Comparison of ENCODE assay signal across 13 cellular contexts in the genomic region with DNA sequence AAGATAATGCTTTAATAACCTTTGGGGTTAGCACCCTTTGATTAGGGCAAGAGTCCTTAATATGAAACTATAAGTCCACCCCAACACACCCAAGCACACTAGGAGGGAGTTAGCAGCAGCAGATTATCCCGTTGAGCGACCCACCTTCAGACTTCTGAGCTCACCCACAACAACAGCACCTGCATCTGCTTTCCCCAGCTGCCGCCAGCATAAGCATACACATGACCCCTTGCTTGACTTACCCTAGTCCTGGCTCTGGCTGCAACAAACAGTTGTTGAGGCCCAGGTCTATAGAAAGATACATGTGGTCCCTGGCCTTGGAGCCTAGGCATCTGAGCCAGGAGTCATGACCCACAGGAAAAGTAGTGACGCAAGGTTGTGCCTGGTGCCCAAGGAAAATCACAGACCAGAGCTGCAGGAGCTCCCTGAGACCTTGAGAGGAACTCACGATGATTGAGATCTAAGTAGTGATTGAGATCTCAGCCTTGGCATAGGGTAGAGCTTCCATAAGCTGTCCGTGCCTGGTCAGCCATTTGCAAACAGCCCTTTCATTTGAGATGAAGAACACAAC. TPM values are rescaled to one million over a fixed set of nuclear protein-coding genes. Genes with fewer than 3 reads are reported as not detected.
DNase-seq lines count a peak whose midpoint lies in the region; ATAC-seq and TF ChIP-seq lines count a peak whose summit lies in the region.
"Had no signal": no experiment of that assay in that cellular context is flagged by ENCODE, and none has a peak within 500 bp of the region (broad histone marks: within the 10 kb centered on the region; RNA-seq: fewer than 3 reads in every experiment).

No MANE protein-coding gene starts in this region.

- no peaks in the 10 kb centered on the region for H3K9me3 ChIP-seq in CD8-positive, alpha-beta memory T cell (ENCODE audit: low read length)
- H3K9me3 ChIP-seq in OCI-LY7 (ENCODE audit: low read length) (no peaks in the 10 kb centered on the region), duodenal mucosa (ENCODE audit: control insufficient read depth in 1 of 2, low read length in 2 of 2) (no peaks in the 10 kb centered on the region)
- H3K9me3 ChIP-seq: SK-N-SH had no signal

- no peak for DNase-seq in CD8-positive, alpha-beta memory T cell
- peak; percentile 83 for DNase-seq in OCI-LY7 (ENCODE audit: low spot score)
- no peak for DNase-seq in ACHN
- no peak for DNase-seq in left colon
- no peak for DNase-seq in NCI-H2081 treated with DMSO at 0.1 percent for 48 hours (lab: John Stamatoyannopoulos, UW)
- DNase-seq: erythroblast; SK-N-SH; stimulated activated CD4-positive, alpha-beta T cell treated with anti-CD3 and anti-CD28 coated beads, Interleukin-1b, Interleukin-23, amount 100 ng/mL, for 48 hours had no signal

- no peak for ATAC-seq in GM18907 (IDR thresholded peaks at IDR 0.05; ENCODE audit: unreplicated experiment)
- no peak for ATAC-seq in left colon

- H3K4me3 Mint-ChIP-seq in CD8-positive, alpha-beta memory T cell = peak overlapping the region in 4 of 7 donors; percentile 2 to 76 (median 32)

- TF ChIP-seq CTCF in OCI-LY7 (conservative IDR thresholded peaks at IDR 0.05; ENCODE audit: low read length) = no peak

- H3K4me3 ChIP-seq in CD8-positive, alpha-beta memory T cell (ENCODE audit: low read length) = no peak overlapping the region
- peak overlapping the region; percentile 39 for H3K4me3 ChIP-seq in OCI-LY7 (ENCODE audit: low read depth, low read length, poor library complexity, severe bottlenecking)
- H3K4me3 ChIP-seq in duodenal mucosa (ENCODE audit: low read depth in 1 of 2, low read length in 2 of 2) = no peak overlapping the region
- no peak overlapping the region for H3K4me3 ChIP-seq in skin epidermis
- H3K4me3 ChIP-seq: lung had no signal

- peaks cover 0 to 3% (median 0%) of the 10 kb centered on the region in 3 donors for H3K36me3 Mint-ChIP-seq in CD8-positive, alpha-beta memory T cell
- H3K36me3 Mint-ChIP-seq: brain had no signal

- peaks cover 9% of the 10 kb centered on the region for H3K27me3 ChIP-seq in CD8-positive, alpha-beta memory T cell (ENCODE audit: insufficient read depth, low read length, poor library complexity, severe bottlenecking)
- H3K27me3 ChIP-seq in duodenal mucosa (ENCODE audit: control insufficient read depth in 1 of 2, insufficient read depth in 2 of 2, low read length in 2 of 2) = peaks cover 16 to 19% of the 10 kb centered on the region in 2 donors

- no TSS peak for BruUV-seq in OCI-LY7 (replicated peaks; lab: Mats Ljungman, UMichigan)

- POLR2A ChIA-PET in CD8-positive, alpha-beta memory T cell (lab: Charles Lee) = interaction anchor here (1.3 kb wide), 1 partner anchor 24 kb away, joined by 8 read pairs; the partner anchor contains the start of gene CIPC
- POLR2A ChIA-PET in OCI-LY7 (lab: Charles Lee) = interaction anchor here (0.6 to 5.1 kb wide), 7 partner anchors 11 to 212 kb away, joined by 3 to 51 read pairs (median 9); partner anchors contain the start of gene CIPC

- H3K9me2 ChIP-seq in OCI-LY7 (ENCODE audit: insufficient read depth, low read length) = no peaks in the 10 kb centered on the region
- H3K9me2 ChIP-seq: SK-N-SH had no signal

- H3K4me1 ChIP-seq in CD8-positive, alpha-beta memory T cell (ENCODE audit: insufficient read depth, low read length) = peaks cover 42% of the 10 kb centered on the region
- H3K4me1 ChIP-seq in OCI-LY7 (ENCODE audit: insufficient read depth, low read length, poor library complexity, severe bottlenecking) (peaks cover 77% of the 10 kb centered on the region), duodenal mucosa (ENCODE audit: control insufficient read depth in 1 of 2, insufficient read depth in 2 of 2, low read length in 2 of 2) (peaks cover 47 to 52% of the 10 kb centered on the region in 2 donors)

- H3K36me3 ChIP-seq in CD8-positive, alpha-beta memory T cell (ENCODE audit: insufficient read depth, low read length) = no peaks in the 10 kb centered on the region
- H3K36me3 ChIP-seq in OCI-LY7 (ENCODE audit: insufficient read depth, low read length) (peaks cover 10% of the 10 kb centered on the region; the same call in 1 of the 2 replicates), duodenal mucosa (ENCODE audit: control insufficient read depth in 1 of 2, insufficient read depth in 2 of 2, low read length in 2 of 2) (no peaks in the 10 kb centered on the region)

- in situ Hi-C loops in ACHN (cut with HindIII; ENCODE audit: low pct_ligation_motif_present, low pct_unique_long_range_greater_than_20kb, low sequenced_read_pairs) = no loop called here

- H3K4me2 ChIP-seq in OCI-LY7 (ENCODE audit: low read length) = peak overlapping the region; percentile 79
- H3K4me2 ChIP-seq: SK-N-SH had no signal

- peak overlapping the region in 7 of 8 donors; percentile 73 to 98 (median 92) for H3K27ac Mint-ChIP-seq in CD8-positive, alpha-beta memory T cell

- H3K4me1 Mint-ChIP-seq in CD8-positive, alpha-beta memory T cell = peaks cover 29 to 58% (median 54%) of the 10 kb centered on the region in 3 donors

- H3K79me2 ChIP-seq in OCI-LY7 (ENCODE audit: insufficient read depth, low read depth, low read length) = no peaks in the 10 kb centered on the region; the same call in 1 of the 2 replicates

- CTCF ChIA-PET in CD8-positive, alpha-beta memory T cell (lab: Charles Lee) = interaction anchor here (1.0 to 5.7 kb wide), 6 partner anchors 12 to 249 kb away, joined by 3 to 38 read pairs (median 12); partner anchors contain the start of genes GSTZ1 and POMT2
- CTCF ChIA-PET in OCI-LY7 (lab: Charles Lee; ENCODE audit: unreplicated experiment) = interaction anchor here (1.1 to 3.0 kb wide), 4 partner anchors 12 to 26 kb away, joined by 3 to 10 read pairs (median 4); partner anchors contain the start of gene CIPC

- intact Hi-C loops in OCI-LY7 (cut with micrococcal nuclease; ENCODE audit: unreplicated experiment) (no loop called here), left colon (cut with DNase I, micrococcal nuclease) (no loop called here)

- no peak overlapping the region for H3K27ac ChIP-seq in CD8-positive, alpha-beta memory T cell (ENCODE audit: low read depth, low read length)
- peak overlapping the region; percentile 96 for H3K27ac ChIP-seq in OCI-LY7 (ENCODE audit: low read depth, low read length, poor library complexity, severe bottlenecking)
- H3K27ac ChIP-seq in duodenal mucosa (ENCODE audit: low read depth, low read length) = peak overlapping the region; percentile 27
- H3K27ac ChIP-seq in skin epidermis = peak overlapping the region in 15 of 21 experiments; percentile 8 to 91 (median 71)

- H3K9ac ChIP-seq in duodenal mucosa (ENCODE audit: low read depth in 1 of 2, low read length in 2 of 2) = peak overlapping the region; percentile 1 to 8
- H3K9ac ChIP-seq: SK-N-SH had no signal

- H4K20me1 ChIP-seq in OCI-LY7 (ENCODE audit: insufficient read depth, low read length) = no peaks in the 10 kb centered on the region

- H3K27me3 Mint-ChIP-seq in CD8-positive, alpha-beta memory T cell = peaks cover 4 to 10% of the 10 kb centered on the region in 2 donors

- H3K9me3 Mint-ChIP-seq in CD8-positive, alpha-beta memory T cell = no peaks in the 10 kb centered on the region

- peak overlapping the region; percentile 5; the same call in 1 of the 2 replicates for H2AFZ ChIP-seq in OCI-LY7 (ENCODE audit: low read length)

RNA-seq across cellular contexts. Expression of gene ZDHHC22, which starts 19.0 kb away (rescaled TPM):
- total RNA-seq in CD8-positive, alpha-beta memory T cell = not detected
- polyA plus RNA-seq in CD8-positive, alpha-beta memory T cell = not detected
- total RNA-seq in OCI-LY7 (2014; rRNA removed; shearing (Covaris generic)) = not detected in 2 replicates
- total RNA-seq in OCI-LY7 (2022) (not detected in 2 replicates), left colon (not detected)
- total RNA-seq: lung had no signal
- polyA plus RNA-seq: SK-N-SH had no signal

RNA-seq across cellular contexts. Expression of gene CIPC, which starts 24.6 kb away (rescaled TPM):
- 10 to 100 TPM; 10.5 to 12.7 TPM for total RNA-seq in CD8-positive, alpha-beta memory T cell
- 6.2 TPM for polyA plus RNA-seq in CD8-positive, alpha-beta memory T cell
- 31.7 and 43.4 TPM in 2 replicates for total RNA-seq in OCI-LY7 (2014; rRNA removed; shearing (Covaris generic))
- total RNA-seq in OCI-LY7 (2022) (20.9 and 24.1 TPM in 2 replicates), left colon (10 to 100 TPM; 50.4 to 52.0 TPM)

RNA-seq across cellular contexts. Expression of gene TMEM63C, which starts 59.0 kb away (rescaled TPM):
- total RNA-seq in CD8-positive, alpha-beta memory T cell = under 1 TPM; 0.64 to 0.68 TPM
- polyA plus RNA-seq in CD8-positive, alpha-beta memory T cell = 0.28 TPM
- 0.41 and 0.79 TPM in 2 replicates for total RNA-seq in OCI-LY7 (2014; rRNA removed; shearing (Covaris generic))
- total RNA-seq in OCI-LY7 (2022) (4.7 and 6.6 TPM in 2 replicates), left colon (10 to 100 TPM; 22.4 to 43.0 TPM)
